11 cellular contexts compared by ENCODE assay signal in the genomic region with DNA sequence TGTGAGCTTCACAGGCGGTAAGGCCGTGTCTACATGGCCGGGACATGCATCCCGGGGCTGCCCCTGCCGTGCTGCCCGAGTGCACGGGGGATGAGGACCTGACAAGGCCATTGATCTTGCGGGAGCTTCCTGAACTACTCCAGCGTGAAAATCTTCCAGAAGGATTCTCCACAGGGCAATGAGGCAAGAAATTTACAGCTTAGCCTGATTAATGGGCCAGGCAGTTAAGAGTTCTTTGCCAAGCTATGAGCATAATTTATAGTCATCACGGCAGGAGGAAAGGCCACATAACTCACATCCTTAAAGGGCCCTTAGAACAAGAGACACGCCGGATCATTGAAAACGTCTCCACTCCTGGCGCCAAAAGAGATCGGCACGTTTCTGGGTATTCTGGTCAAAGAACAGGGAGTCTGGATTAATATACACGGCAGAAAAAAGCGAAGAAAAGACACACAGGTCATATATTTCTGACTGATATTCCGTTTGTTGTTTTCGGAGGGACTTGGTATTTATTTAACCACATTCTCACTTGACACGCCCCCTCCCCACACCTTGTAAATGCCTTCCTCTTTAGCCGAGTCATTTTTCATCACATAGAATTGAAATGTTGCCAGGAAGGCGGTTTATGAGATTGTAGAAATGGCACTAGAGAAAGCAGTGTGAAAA.
DNase-seq lines count a peak whose midpoint lies in the region; ATAC-seq and TF ChIP-seq lines count a peak whose summit lies in the region.
"Had no signal": no experiment of that assay in that cellular context is flagged by ENCODE, and none has a peak within 500 bp of the region (broad histone marks: within the 10 kb centered on the region; RNA-seq: fewer than 3 reads in every experiment).

No MANE protein-coding gene starts in this region.

- peak overlapping the region; percentile 37 for H3K4me2 ChIP-seq in BLaER1

- DNase-seq in HT-29 (ENCODE audit: low spot score) (peak; percentile 32), amniotic epithelial cell (ENCODE audit: low read depth) (peak; percentile 76), naive B cell (no peak), GM10248 (ENCODE audit: extremely low spot score) (no peak)
- no peak for DNase-seq in stimulated activated naive CD4-positive, alpha-beta T cell treated with Interleukin-2 at 50 U/mL for 16 hours (lab: John Stamatoyannopoulos, UW)
- DNase-seq: activated CD4-positive, alpha-beta T cell treated with anti-CD3 and anti-CD28 coated beads for 1 hour; COR-L47; HFFc6 had no signal

- H3K36me3 ChIP-seq in BLaER1, result no peaks in the 10 kb centered on the region

- no peaks in the 10 kb centered on the region for H3K27me3 ChIP-seq in BLaER1

- peaks cover 21% of the 10 kb centered on the region for H3K4me1 ChIP-seq in BLaER1

- CTCF ChIA-PET in GM10248 (lab: Yijun Ruan, JAX), result interaction anchor here (1.2 kb wide), 1 partner anchor 10 kb away, joined by 3 read pairs; no protein-coding TSS in a partner anchor

- peaks cover 28 to 53% (median 44%) of the 10 kb centered on the region in 3 donors for H3K27me3 Mint-ChIP-seq in naive B cell

- no peak overlapping the region for H3K27ac ChIP-seq in BLaER1

- H3K27ac Mint-ChIP-seq in naive B cell, result no peak overlapping the region
- H3K27ac Mint-ChIP-seq: HFFc6 had no signal

- peaks cover 7% of the 10 kb centered on the region; the same call in 1 of the 2 replicates for H3K9me3 ChIP-seq in BLaER1

- H3K36me3 Mint-ChIP-seq in naive B cell, result peaks cover 6 to 18% of the 10 kb centered on the region in 2 donors

- H3K4me3 ChIP-seq in BLaER1, result no peak overlapping the region

- ATAC-seq in naive B cell (ENCODE audit: low read depth in 2 of 2), result no peak
- ATAC-seq in HG03521 (IDR thresholded peaks at IDR 0.05; ENCODE audit: unreplicated experiment), result no peak
- ATAC-seq in HG03432 (IDR thresholded peaks at IDR 0.05; ENCODE audit: unreplicated experiment), result no peak

- H3K4me1 Mint-ChIP-seq in naive B cell, result peaks cover 11 to 19% (median 15%) of the 10 kb centered on the region in 3 donors

- H3K9ac ChIP-seq in BLaER1, result no peak overlapping the region

- H3K9me3 Mint-ChIP-seq in naive B cell, result peaks cover 5 to 29% (median 10%) of the 10 kb centered on the region in 7 donors

- H4K20me1 ChIP-seq in BLaER1, result no peaks in the 10 kb centered on the region

- TF ChIP-seq CTCF in GM10248 (IDR thresholded peaks at IDR 0.05; ENCODE audit: control extremely low read depth, extremely low read depth, low read depth, missing control alignments), result no peak

- POLR2A ChIA-PET in GM10248 (lab: Yijun Ruan, JAX), result no interaction called here

- H3K4me3 Mint-ChIP-seq in naive B cell, result peak overlapping the region in 5 of 8 donors; percentile 18 to 43 (median 32)
- H3K4me3 Mint-ChIP-seq: HFFc6 had no signal

Comparison
In these comparisons a context has a peak if more than half of its experiments do, and no peak if none do; other contexts are left out.
1. DNase-seq: peak in HT-29 (single experiment) and amniotic epithelial cell (single experiment); none in naive B cell (single experiment), GM10248 (single experiment) and stimulated activated naive CD4-positive, alpha-beta T cell treated with Interleukin-2 at 50 U/mL for 16 hours (single experiment).